In the genomic region with DNA sequence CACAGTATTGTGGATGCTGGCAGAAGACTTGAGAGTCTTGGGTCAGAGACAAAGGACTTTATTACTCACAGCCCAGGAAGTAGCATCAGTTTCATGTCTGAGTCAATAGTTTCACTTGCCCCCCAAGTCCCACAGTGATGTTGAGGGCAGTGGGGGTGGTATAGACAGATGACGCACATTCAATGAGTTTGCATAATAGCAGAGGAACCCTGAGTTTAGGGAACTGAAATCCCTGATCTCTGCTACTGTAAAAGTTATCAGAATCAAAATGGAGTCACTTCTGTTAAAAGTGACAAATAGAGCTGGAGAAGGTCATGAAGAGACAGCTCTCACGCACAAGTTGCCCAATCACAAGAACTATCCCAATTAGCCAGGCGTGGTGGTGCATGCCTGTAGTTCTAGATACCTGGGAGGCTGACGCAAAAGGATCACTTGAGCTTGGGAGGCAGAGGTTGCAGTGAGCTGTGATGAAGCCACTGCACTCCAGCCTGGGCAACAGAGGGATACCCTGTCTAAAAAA, we compare ENCODE assay signal across 1 cellular context.
TF ChIP-seq lines count a peak whose summit lies in the region.

No MANE protein-coding gene starts in this region.

TF ChIP-seq in GM12878, 131 proteins besides CTCF, POLR2A, EP300 and RAD21 (continued from another document):
- TF ChIP-seq HDAC6 (IDR thresholded peaks at IDR 0.05; ENCODE audit: unreplicated experiment) = no peak
- no peak for TF ChIP-seq ATF3 (IDR thresholded peaks at IDR 0.05; ENCODE audit: borderline replicate concordance, extremely low read depth, low read depth, low read length)
- TF ChIP-seq, protein P1, sequence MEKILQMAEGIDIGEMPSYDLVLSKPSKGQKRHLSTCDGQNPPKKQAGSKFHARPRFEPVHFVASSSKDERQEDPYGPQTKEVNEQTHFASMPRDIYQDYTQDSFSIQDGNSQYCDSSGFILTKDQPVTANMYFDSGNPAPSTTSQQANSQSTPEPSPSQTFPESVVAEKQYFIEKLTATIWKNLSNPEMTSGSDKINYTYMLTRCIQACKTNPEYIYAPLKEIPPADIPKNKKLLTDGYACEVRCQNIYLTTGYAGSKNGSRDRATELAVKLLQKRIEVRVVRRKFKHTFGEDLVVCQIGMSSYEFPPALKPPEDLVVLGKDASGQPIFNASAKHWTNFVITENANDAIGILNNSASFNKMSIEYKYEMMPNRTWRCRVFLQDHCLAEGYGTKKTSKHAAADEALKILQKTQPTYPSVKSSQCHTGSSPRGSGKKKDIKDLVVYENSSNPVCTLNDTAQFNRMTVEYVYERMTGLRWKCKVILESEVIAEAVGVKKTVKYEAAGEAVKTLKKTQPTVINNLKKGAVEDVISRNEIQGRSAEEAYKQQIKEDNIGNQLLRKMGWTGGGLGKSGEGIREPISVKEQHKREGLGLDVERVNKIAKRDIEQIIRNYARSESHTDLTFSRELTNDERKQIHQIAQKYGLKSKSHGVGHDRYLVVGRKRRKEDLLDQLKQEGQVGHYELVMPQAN (conservative IDR thresholded peaks at IDR 0.05) = no peak
- peak; percentile 40; the same call in 1 of the 2 replicates for TF ChIP-seq MXI1 (IDR thresholded peaks at IDR 0.05; ENCODE audit: low read depth, low read length)
- TF ChIP-seq TCF12 (IDR thresholded peaks at IDR 0.05; ENCODE audit: low read depth, low read length) = peak; percentile 74
- TF ChIP-seq, protein P2, sequence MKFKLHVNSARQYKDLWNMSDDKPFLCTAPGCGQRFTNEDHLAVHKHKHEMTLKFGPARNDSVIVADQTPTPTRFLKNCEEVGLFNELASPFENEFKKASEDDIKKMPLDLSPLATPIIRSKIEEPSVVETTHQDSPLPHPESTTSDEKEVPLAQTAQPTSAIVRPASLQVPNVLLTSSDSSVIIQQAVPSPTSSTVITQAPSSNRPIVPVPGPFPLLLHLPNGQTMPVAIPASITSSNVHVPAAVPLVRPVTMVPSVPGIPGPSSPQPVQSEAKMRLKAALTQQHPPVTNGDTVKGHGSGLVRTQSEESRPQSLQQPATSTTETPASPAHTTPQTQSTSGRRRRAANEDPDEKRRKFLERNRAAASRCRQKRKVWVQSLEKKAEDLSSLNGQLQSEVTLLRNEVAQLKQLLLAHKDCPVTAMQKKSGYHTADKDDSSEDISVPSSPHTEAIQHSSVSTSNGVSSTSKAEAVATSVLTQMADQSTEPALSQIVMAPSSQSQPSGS (IDR thresholded peaks at IDR 0.05; ENCODE audit: low read length) = peak; percentile 97
- no peak for TF ChIP-seq BRCA1 (IDR thresholded peaks at IDR 0.05; ENCODE audit: low read depth, low read length)
- TF ChIP-seq WRNIP1 (IDR thresholded peaks at IDR 0.05; ENCODE audit: borderline replicate concordance, low read depth, low read length) = no peak
- no peak for TF ChIP-seq SMC3 (IDR thresholded peaks at IDR 0.05; ENCODE audit: borderline replicate concordance, low read length)
- TF ChIP-seq REST (IDR thresholded peaks at IDR 0.05; ENCODE audit: low read depth, low read length) = no peak
- TF ChIP-seq CBFB (IDR thresholded peaks at IDR 0.05; ENCODE audit: low read depth) = 0 out of 2 replicates have a peak, but pooled peaks have one; percentile 35
- peak; percentile 84 for TF ChIP-seq SP1 (IDR thresholded peaks at IDR 0.05; ENCODE audit: low read depth, low read length)
- TF ChIP-seq CHD1 (IDR thresholded peaks at IDR 0.05; ENCODE audit: low read depth, low read length) = no peak
- no peak for TF ChIP-seq HCFC1 (IDR thresholded peaks at IDR 0.05; ENCODE audit: low read length)
- TF ChIP-seq POLR2AphosphoS5 (IDR thresholded peaks at IDR 0.05; ENCODE audit: low read length) = no peak
- peak; percentile 75 for TF ChIP-seq PML (IDR thresholded peaks at IDR 0.05; ENCODE audit: low read length)
- TF ChIP-seq RUNX3 (IDR thresholded peaks at IDR 0.05; ENCODE audit: low read length) = peak; percentile 89
